Comparison of ENCODE assay signal across 20 cellular contexts in genomic region chr6:168376120-168376519, GRCh38. TPM values are rescaled to one million over a fixed set of nuclear protein-coding genes. Genes with fewer than 3 reads are reported as not detected.
"Had no signal": no experiment of that assay in that cellular context is flagged by ENCODE, and none has a peak within 500 bp of the region (broad histone marks: within the 10 kb centered on the region; RNA-seq: fewer than 3 reads in every experiment).

No MANE protein-coding gene starts in this region.

- H3K4me1 Mint-ChIP-seq: activated naive CD4-positive, alpha-beta T cell treated with anti-CD3 and anti-CD28 coated beads, Interleukin-2, amount 50 U/mL, for 24 hours; stimulated activated effector memory CD8-positive, alpha-beta T cell treated with anti-CD3 and anti-CD28 coated beads, Interleukin-12 subunit alpha, Interleukin-12 subunit beta, amount 100 ng/mL, for 72 hours had no signal

- H3K27ac Mint-ChIP-seq: activated CD8-positive, alpha-beta T cell treated with anti-CD3 and anti-CD28 coated beads for 36 hours; activated naive CD4-positive, alpha-beta T cell treated with anti-CD3 and anti-CD28 coated beads, Interleukin-2, amount 50 U/mL, for 24 hours; stimulated activated effector memory CD8-positive, alpha-beta T cell treated with anti-CD3 and anti-CD28 coated beads, Interleukin-12 subunit alpha, Interleukin-12 subunit beta, amount 100 ng/mL, for 72 hours; WTC11 had no signal

- FAIRE-seq: colon, endometrium, TTC549 had no signal

- H3K36me3 ChIP-seq: gastroesophageal sphincter, heart right ventricle had no signal

- H3K27me3 ChIP-seq: body of pancreas, gastroesophageal sphincter had no signal

- H3K36me3 Mint-ChIP-seq: activated naive CD4-positive, alpha-beta T cell treated with anti-CD3 and anti-CD28 coated beads, Interleukin-2, amount 50 U/mL, for 24 hours; stimulated activated effector memory CD8-positive, alpha-beta T cell treated with anti-CD3 and anti-CD28 coated beads, Interleukin-12 subunit alpha, Interleukin-12 subunit beta, amount 100 ng/mL, for 72 hours had no signal

- H3K4me3 ChIP-seq: body of pancreas, gastroesophageal sphincter, lung had no signal

- H3K9me3 ChIP-seq: body of pancreas, gastroesophageal sphincter, heart right ventricle had no signal

- H3K27me3 Mint-ChIP-seq: activated CD8-positive, alpha-beta T cell treated with anti-CD3 and anti-CD28 coated beads for 36 hours; activated naive CD4-positive, alpha-beta T cell treated with anti-CD3 and anti-CD28 coated beads, Interleukin-2, amount 50 U/mL, for 24 hours had no signal

- ATAC-seq: activated CD8-positive, alpha-beta T cell treated with anti-CD3 and anti-CD28 coated beads for 36 hours; activated T-cell treated with anti-CD3 and anti-CD28 coated beads, Interleukin-2, amount 50 U/mL, for 4 hours; body of pancreas; gastroesophageal sphincter; stimulated activated effector memory CD8-positive, alpha-beta T cell treated with anti-CD3 and anti-CD28 coated beads, Interleukin-12 subunit alpha, Interleukin-12 subunit beta, amount 100 ng/mL, for 72 hours; WTC11 had no signal

- H3K4me3 Mint-ChIP-seq: activated CD8-positive, alpha-beta T cell treated with anti-CD3 and anti-CD28 coated beads for 36 hours; activated naive CD4-positive, alpha-beta T cell treated with anti-CD3 and anti-CD28 coated beads, Interleukin-2, amount 50 U/mL, for 24 hours; activated T-cell treated with anti-CD3 and anti-CD28 coated beads, Interleukin-2, amount 50 U/mL, for 4 hours; neural crest cell; stimulated activated effector memory CD8-positive, alpha-beta T cell treated with anti-CD3 and anti-CD28 coated beads, Interleukin-12 subunit alpha, Interleukin-12 subunit beta, amount 100 ng/mL, for 72 hours; WTC11 had no signal

- DNase-seq: activated CD4-positive, alpha-beta T cell treated with anti-CD3 and anti-CD28 coated beads for 48 hours; activated CD8-positive, alpha-beta T cell treated with anti-CD3 and anti-CD28 coated beads for 36 hours; activated effector memory CD4-positive, alpha-beta T cell treated with Interleukin-2 at 50 U/mL for 16 hours; activated T-cell treated with anti-CD3 and anti-CD28 coated beads, Interleukin-2, amount 50 U/mL, for 4 hours; heart right ventricle; left cardiac atrium; midbrain; stimulated activated CD4-positive, alpha-beta T cell treated with anti-CD3 and anti-CD28 coated beads, Interleukin-2, amount 100 ng/mL, for 24 hours had no signal

- H3K9me3 Mint-ChIP-seq: activated CD8-positive, alpha-beta T cell treated with anti-CD3 and anti-CD28 coated beads for 36 hours; activated naive CD4-positive, alpha-beta T cell treated with anti-CD3 and anti-CD28 coated beads, Interleukin-2, amount 50 U/mL, for 24 hours; activated T-cell treated with anti-CD3 and anti-CD28 coated beads, Interleukin-2, amount 50 U/mL, for 4 hours; neural crest cell; stimulated activated effector memory CD8-positive, alpha-beta T cell treated with anti-CD3 and anti-CD28 coated beads, Interleukin-12 subunit alpha, Interleukin-12 subunit beta, amount 100 ng/mL, for 72 hours had no signal

- H3K27ac ChIP-seq: body of pancreas had no signal

RNA-seq across cellular contexts. Expression of gene DACT2, which starts 56.5 kb away (rescaled TPM):
- total RNA-seq: activated CD8-positive, alpha-beta T cell treated with anti-CD3 and anti-CD28 coated beads for 36 hours; activated T-cell treated with anti-CD3 and anti-CD28 coated beads, Interleukin-2, amount 50 U/mL, for 4 hours; myocyte; pulmonary artery endothelial cell had no signal
